ENCODE assay signal across 8 cellular contexts in the genomic region with DNA sequence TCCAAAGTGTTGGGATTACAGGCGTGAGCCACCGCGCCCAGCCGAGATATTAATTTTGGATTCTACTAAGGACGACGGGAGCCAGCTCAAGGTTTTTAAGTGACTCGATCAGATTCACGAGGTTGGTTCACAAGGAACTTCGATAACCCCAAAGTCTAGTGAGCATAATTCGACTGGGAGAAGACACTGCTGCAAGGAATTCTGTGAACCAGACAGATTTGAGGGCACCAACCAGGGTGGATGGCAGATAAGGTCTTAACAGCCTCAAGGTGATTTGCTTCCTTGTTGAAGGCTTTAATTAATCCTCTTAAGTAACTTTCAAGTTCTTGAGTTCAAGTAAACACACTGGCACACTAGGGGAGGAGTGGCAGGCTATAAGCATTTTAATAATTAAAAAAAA. TPM values are rescaled to one million over a fixed set of nuclear protein-coding genes. Genes with fewer than 3 reads are reported as not detected.
A peak's percentile ranks its signal among the peaks of the same experiment; 100 is the strongest.
DNase-seq lines count a peak whose midpoint lies in the region; ATAC-seq and TF ChIP-seq lines count a peak whose summit lies in the region.

No MANE protein-coding gene starts in this region.

- H3K9me3 Mint-ChIP-seq in progenitor cell of endocrine pancreas (ENCODE audit: low read depth), result no peaks in the 10 kb centered on the region

- H4K20me1 ChIP-seq in HCT116 (ENCODE audit: insufficient read depth), result no peaks in the 10 kb centered on the region

- H3K27me3 Mint-ChIP-seq in progenitor cell of endocrine pancreas, result peaks cover 5% of the 10 kb centered on the region

- no TSS peak for BruUV-seq in HCT116 (replicated peaks; lab: Mats Ljungman, UMichigan)

- peak overlapping the region; percentile 97 for H3K4me2 ChIP-seq in HCT116 (ENCODE audit: low read length)

- H3K9me2 ChIP-seq in HCT116 (ENCODE audit: insufficient read depth), result no peaks in the 10 kb centered on the region

- H3K27ac ChIP-seq in HCT116 (ENCODE audit: low read depth, low read length), result peak overlapping the region; percentile 95
- peak overlapping the region; percentile 99 for H3K27ac ChIP-seq in SK-N-MC
- peak overlapping the region; percentile 94 to 100 (median 97) for H3K27ac ChIP-seq in esophagus squamous epithelium

- POLR2A ChIA-PET in HCT116 (lab: Charles Lee), result interaction anchor here (0.7 to 1.4 kb wide), 3 partner anchors 75 to 1158 kb away, joined by 3 to 4 read pairs (median 3); no protein-coding TSS in a partner anchor

- peaks cover 32% of the 10 kb centered on the region for H3K4me1 Mint-ChIP-seq in progenitor cell of endocrine pancreas (ENCODE audit: low read depth)

- TF ChIP-seq RAD21 in HCT116 (IDR thresholded peaks at IDR 0.05; ENCODE audit: low read depth), result no peak

- H3K27ac Mint-ChIP-seq in progenitor cell of endocrine pancreas, result peak overlapping the region; percentile 99

- peaks cover 17% of the 10 kb centered on the region; the same call in 1 of the 2 replicates for H3K79me2 ChIP-seq in HCT116 (ENCODE audit: insufficient read depth, low read length)

- H3K36me3 ChIP-seq in HCT116 (ENCODE audit: control insufficient read depth in 1 of 2, insufficient read depth in 2 of 2, low read length in 2 of 2), result no peaks in the 10 kb centered on the region
- H3K36me3 ChIP-seq in SK-N-MC (ENCODE audit: insufficient read depth, low read length), result no peaks in the 10 kb centered on the region
- peaks cover 0 to 5% (median 0%) of the 10 kb centered on the region in 3 donors for H3K36me3 ChIP-seq in esophagus squamous epithelium

- CTCF ChIA-PET in HCT116 (lab: Charles Lee), result interaction anchor here (1.4 kb wide), 2 partner anchors 9 to 133 kb away, joined by 3 to 9 read pairs; no protein-coding TSS in a partner anchor

- H3K36me3 Mint-ChIP-seq in progenitor cell of endocrine pancreas (ENCODE audit: insufficient read depth), result peaks cover 2% of the 10 kb centered on the region

- H3K27me3 ChIP-seq in HCT116 (ENCODE audit: insufficient read depth, low read length) (no peaks in the 10 kb centered on the region), esophagus squamous epithelium (no peaks in the 10 kb centered on the region)

- RAD21 ChIA-PET in HCT116 (lab: Charles Lee; ENCODE audit: low non-redundant PET in 1 of 2, low total read pairs in 2 of 2, uncharacterized antibody in 2 of 2, unreplicated experiment in 2 of 2), result interaction anchor here (0.6 to 0.8 kb wide), 4 partner anchors 62 to 179 kb away, joined by 3 to 5 read pairs (median 4); no protein-coding TSS in a partner anchor

- 49 to 86% methylated on average over 6 to 8 of the region's 10 CpGs for WGBS in esophagus squamous epithelium, 2 donors

- TF ChIP-seq POLR2A in HCT116 (IDR thresholded peaks at IDR 0.05; ENCODE audit: borderline replicate concordance, extremely low read depth, insufficient read depth, insufficient read length) (no peak), esophagus squamous epithelium (IDR thresholded peaks at IDR 0.05) (no peak)

- H3K9ac ChIP-seq in HCT116 (ENCODE audit: low read length) (peak overlapping the region; percentile 96), SK-N-MC (ENCODE audit: insufficient read length) (peak overlapping the region; percentile 95)

- H2AFZ ChIP-seq in HCT116 (ENCODE audit: low read depth, low read length, poor library complexity, severe bottlenecking), result peak overlapping the region; percentile 95

- TF ChIP-seq CTCF in HCT116 (IDR thresholded peaks at IDR 0.05 in 2 of 3, conservative IDR thresholded peaks at IDR 0.05 in 1 of 3; ENCODE audit: borderline replicate concordance in 1 of 3, insufficient read depth in 1 of 3, low read depth in 2 of 3, low read length in 2 of 3) (no peak), esophagus squamous epithelium (IDR thresholded peaks at IDR 0.05) (no peak), progenitor cell of endocrine pancreas (IDR thresholded peaks at IDR 0.05; ENCODE audit: unreplicated experiment) (no peak)

- peak overlapping the region; percentile 74 to 99 for H3K4me3 ChIP-seq in HCT116 (replicated peaks in 1 of 2; ENCODE audit: low read depth in 1 of 2, low read length in 2 of 2)
- peak overlapping the region; percentile 96 for H3K4me3 ChIP-seq in SK-N-MC
- peak overlapping the region; percentile 80 to 99 (median 93) for H3K4me3 ChIP-seq in esophagus squamous epithelium

- peaks cover 13 to 32% of the 10 kb centered on the region in 2 experiments for H3K4me1 ChIP-seq in HCT116 (ENCODE audit: control insufficient read depth in 1 of 2, insufficient read depth in 2 of 2, low read length in 2 of 2)
- peaks cover 12 to 41% (median 19%) of the 10 kb centered on the region in 3 donors for H3K4me1 ChIP-seq in esophagus squamous epithelium

- DNase-seq in HCT116 (ENCODE audit: low read depth, low spot score) (no peak), SK-N-MC (ENCODE audit: low read depth, low spot score) (no peak), esophagus squamous epithelium (lab: John Stamatoyannopoulos, UW) (no peak), progenitor cell of endocrine pancreas (ENCODE audit: low spot score, unreplicated experiment) (no peak), NCI-H146 (lab: John Stamatoyannopoulos, UW) (no peak), GDM1 (lab: John Stamatoyannopoulos, UW) (no peak), cortex of kidney (lab: John Stamatoyannopoulos, UW) (no peak)
- no peak for DNase-seq in stimulated activated CD4-positive, alpha-beta T cell treated with anti-CD3 and anti-CD28 coated beads, Interleukin-2, amount 100 ng/mL, for 48 hours

- ATAC-seq in HCT116, result no peak

- no peaks in the 10 kb centered on the region for H3K9me3 ChIP-seq in HCT116 (ENCODE audit: control insufficient read depth in 1 of 2, insufficient read depth in 1 of 2, low read depth in 1 of 2, low read length in 2 of 2)
- no peaks in the 10 kb centered on the region for H3K9me3 ChIP-seq in SK-N-MC (ENCODE audit: low read depth, low read length)
- no peaks in the 10 kb centered on the region for H3K9me3 ChIP-seq in esophagus squamous epithelium

- intact Hi-C loops in HCT116 (cut with micrococcal nuclease), result loop anchor here (5.0 kb wide), 1 partner anchor 80 kb away; the partner anchor contains the start of gene POLE2
- intact Hi-C loops in esophagus squamous epithelium (cut with DNase I), result loop anchor here (5.0 kb wide), 1 partner anchor 135 kb away; no protein-coding TSS in a partner anchor

- peak overlapping the region; percentile 89 for H3K4me3 Mint-ChIP-seq in progenitor cell of endocrine pancreas (ENCODE audit: low read depth)

TF ChIP-seq in HCT116, 20 proteins besides CTCF, POLR2A, EP300 and RAD21:
- no peak for TF ChIP-seq SP1 (IDR thresholded peaks at IDR 0.05; ENCODE audit: low read depth)
- no peak for TF ChIP-seq YY1 (IDR thresholded peaks at IDR 0.05; ENCODE audit: extremely low read depth, insufficient replicate concordance, low read depth, low read length)
- no peak for TF ChIP-seq ZFX (IDR thresholded peaks at IDR 0.05)
- TF ChIP-seq, protein P1, sequence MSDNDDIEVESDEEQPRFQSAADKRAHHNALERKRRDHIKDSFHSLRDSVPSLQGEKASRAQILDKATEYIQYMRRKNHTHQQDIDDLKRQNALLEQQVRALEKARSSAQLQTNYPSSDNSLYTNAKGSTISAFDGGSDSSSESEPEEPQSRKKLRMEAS (IDR thresholded peaks at IDR 0.05), result no peak
- no peak for TF ChIP-seq JUND (IDR thresholded peaks at IDR 0.05)
- TF ChIP-seq EGR1 (IDR thresholded peaks at IDR 0.05; ENCODE audit: low read depth), result no peak
- TF ChIP-seq SIN3A (IDR thresholded peaks at IDR 0.05; ENCODE audit: low read depth), result no peak
- TF ChIP-seq REST (IDR thresholded peaks at IDR 0.05; ENCODE audit: low read depth), result no peak
- no peak for TF ChIP-seq FOSL1 (IDR thresholded peaks at IDR 0.05; ENCODE audit: low read depth)
- TF ChIP-seq EZH2 (IDR thresholded peaks at IDR 0.05), result no peak
- TF ChIP-seq TCF7L2 (IDR thresholded peaks at IDR 0.05; ENCODE audit: borderline replicate concordance, extremely low read depth, insufficient read depth, insufficient read length), result no peak
- TF ChIP-seq SRF (IDR thresholded peaks at IDR 0.05; ENCODE audit: low read depth), result no peak
- no peak for TF ChIP-seq ELF1 (IDR thresholded peaks at IDR 0.05; ENCODE audit: borderline replicate concordance, low read depth)

RNA-seq across cellular contexts. Expression of gene KLHDC2, which starts 1.1 kb away (rescaled TPM):
- 26.4 TPM for total RNA-seq in HCT116 (2021; ENCODE audit: unreplicated experiment)
- 21.2 and 21.6 TPM in 2 replicates for polyA plus RNA-seq in HCT116 (2012)
- total RNA-seq in esophagus squamous epithelium, result 10 to 100 TPM; 21.1 to 56.1 (median 41.5) TPM
- total RNA-seq in progenitor cell of endocrine pancreas, result 79.9 and 80.0 TPM in 2 replicates
